ENCODE assay signal across 9 cellular contexts in the genomic region with DNA sequence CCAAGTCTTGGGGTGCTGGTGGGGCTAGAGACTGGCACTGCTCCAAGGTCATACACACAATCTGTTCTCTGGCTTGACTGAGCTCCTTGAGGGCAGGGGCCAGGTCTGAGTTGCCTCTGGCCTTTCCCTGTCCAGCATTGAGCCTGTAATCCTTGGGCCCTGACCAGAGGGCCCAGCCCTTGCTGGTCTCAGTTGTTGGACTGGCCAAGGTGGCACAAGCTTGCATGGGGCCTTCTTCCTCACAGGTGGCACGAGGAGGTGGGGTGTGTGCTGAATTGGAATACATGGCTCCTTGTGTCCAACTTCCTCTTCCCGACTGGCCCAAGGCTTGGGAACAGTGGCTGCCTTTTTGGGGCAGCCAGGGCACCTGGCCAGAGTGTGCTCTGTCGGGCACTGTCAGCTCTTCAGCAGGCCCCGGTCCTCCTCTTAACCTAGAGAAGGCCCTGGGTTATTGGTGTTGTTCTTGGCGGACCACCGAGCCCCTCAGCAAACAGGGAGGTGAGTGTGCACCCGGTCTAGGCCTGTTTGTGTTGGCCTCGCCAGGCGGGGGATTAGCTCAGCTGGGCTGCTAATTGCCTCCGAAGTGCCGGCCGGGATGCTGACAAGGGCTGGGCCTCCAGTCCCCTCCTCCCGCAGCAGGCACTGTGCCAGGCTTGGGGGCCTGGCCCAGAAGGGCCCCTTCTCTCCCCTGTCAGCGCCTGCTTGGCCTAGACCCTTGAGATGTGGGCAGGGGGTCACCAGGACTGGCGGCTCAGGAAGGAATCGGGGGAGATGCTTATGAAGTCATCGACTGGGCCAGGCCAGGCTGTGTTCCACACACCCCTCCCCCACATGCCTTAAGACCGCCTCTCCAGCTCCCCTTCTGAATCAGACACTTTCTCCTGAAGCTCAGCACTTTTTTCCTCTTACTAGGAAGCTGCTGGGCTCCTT. TPM values are rescaled to one million over a fixed set of nuclear protein-coding genes. Genes with fewer than 3 reads are reported as not detected.
DNase-seq lines count a peak whose midpoint lies in the region; ATAC-seq and TF ChIP-seq lines count a peak whose summit lies in the region.
"Had no signal": no experiment of that assay in that cellular context is flagged by ENCODE, and none has a peak within 500 bp of the region (broad histone marks: within the 10 kb centered on the region; RNA-seq: fewer than 3 reads in every experiment).

No MANE protein-coding gene starts in this region.

- intact Hi-C loops in activated CD8-positive, alpha-beta T cell treated with anti-CD3 and anti-CD28 coated beads for 36 hours (cut with micrococcal nuclease): no loop called here
- intact Hi-C loops in heart right ventricle (cut with DNase I): loop anchor here in 3 of 10 donors (5.0 to 10.0 kb wide), 3 partner anchors 158 to 303 kb away; no protein-coding TSS in a partner anchor

- H3K36me3 Mint-ChIP-seq in activated CD8-positive, alpha-beta T cell treated with anti-CD3 and anti-CD28 coated beads for 36 hours (ENCODE audit: low read depth): peaks cover 8% of the 10 kb centered on the region

- H3K36me3 ChIP-seq in heart right ventricle: peaks cover 0 to 68% (median 3%) of the 10 kb centered on the region in 9 donors
- H3K36me3 ChIP-seq in trophoblast cell (ENCODE audit: control insufficient read depth in 1 of 2, insufficient read depth in 2 of 2, low read length in 2 of 2): peaks cover 32 to 34% of the 10 kb centered on the region in 2 experiments

- no peak overlapping the region for H2BK12ac ChIP-seq in trophoblast cell (ENCODE audit: low read length)

- no peak overlapping the region for H4K91ac ChIP-seq in trophoblast cell (ENCODE audit: low read depth, low read length)

- DNase-seq in GM03348 (ENCODE audit: low spot score) (peak; percentile 51), heart right ventricle (peak in 1 of 2 donors; percentile 39), trophoblast cell (no peak), NCI-H1694 (lab: John Stamatoyannopoulos, UW) (no peak)
- no peak for DNase-seq in activated CD8-positive, alpha-beta T cell treated with anti-CD3 and anti-CD28 coated beads for 36 hours
- DNase-seq in effector CD8-positive, alpha-beta T cell (lab: John Stamatoyannopoulos, UW): no peak
- DNase-seq: activated CD4-positive, CD25-positive, alpha-beta regulatory T cell treated with anti-CD3 and anti-CD28 coated beads, Interleukin-2, amount 50 U/mL, for 72 hours had no signal

- no peak overlapping the region for H3K4me3 Mint-ChIP-seq in activated CD8-positive, alpha-beta T cell treated with anti-CD3 and anti-CD28 coated beads for 36 hours

- no peak overlapping the region for H4K8ac ChIP-seq in trophoblast cell (ENCODE audit: low read depth, low read length)

- H2AK5ac ChIP-seq in trophoblast cell (ENCODE audit: low read length): no peak overlapping the region

- no peak for ATAC-seq in activated CD8-positive, alpha-beta T cell treated with anti-CD3 and anti-CD28 coated beads for 36 hours
- ATAC-seq in heart right ventricle (peak in 7 of 8 donors; percentile 17 to 57 (median 39)), GM19351 (IDR thresholded peaks at IDR 0.05; ENCODE audit: unreplicated experiment) (no peak), GM21360 (IDR thresholded peaks at IDR 0.05; ENCODE audit: unreplicated experiment) (no peak)

- H3K27ac Mint-ChIP-seq in activated CD8-positive, alpha-beta T cell treated with anti-CD3 and anti-CD28 coated beads for 36 hours: peak overlapping the region; percentile 4

- H2BK5ac ChIP-seq in trophoblast cell (ENCODE audit: low read depth, low read length, poor library complexity): no peak overlapping the region

- peaks cover 14% of the 10 kb centered on the region for H3K4me1 Mint-ChIP-seq in activated CD8-positive, alpha-beta T cell treated with anti-CD3 and anti-CD28 coated beads for 36 hours (ENCODE audit: low read depth)

- H3K4me1 ChIP-seq in heart right ventricle: peaks cover 9 to 73% (median 44%) of the 10 kb centered on the region in 9 donors
- H3K4me1 ChIP-seq in trophoblast cell (ENCODE audit: control insufficient read depth in 1 of 2, insufficient read depth in 2 of 2, low read length in 2 of 2): peaks cover 33 to 34% of the 10 kb centered on the region in 2 experiments

- H3K4me2 ChIP-seq in trophoblast cell (ENCODE audit: low read length): no peak overlapping the region

- POLR2A ChIA-PET in activated CD8-positive, alpha-beta T cell treated with anti-CD3 and anti-CD28 coated beads for 36 hours (lab: Charles Lee): interaction anchor here (1.3 kb wide), 1 partner anchor 30 kb away, joined by 5 read pairs; no protein-coding TSS in a partner anchor

- H3K9me3 Mint-ChIP-seq in activated CD8-positive, alpha-beta T cell treated with anti-CD3 and anti-CD28 coated beads for 36 hours: no peaks in the 10 kb centered on the region

- H3K18ac ChIP-seq in trophoblast cell (ENCODE audit: low read length): peak overlapping the region; percentile 78

- CTCF ChIA-PET in activated CD8-positive, alpha-beta T cell treated with anti-CD3 and anti-CD28 coated beads for 36 hours (lab: Charles Lee): interaction anchor here (1.0 to 1.6 kb wide), 2 partner anchors 9 to 17 kb away, joined by 4 to 6 read pairs (median 4); no protein-coding TSS in a partner anchor

- H3K4ac ChIP-seq in trophoblast cell (ENCODE audit: low read depth, low read length): peak overlapping the region; percentile 21

- no peaks in the 10 kb centered on the region for H3K27me3 Mint-ChIP-seq in activated CD8-positive, alpha-beta T cell treated with anti-CD3 and anti-CD28 coated beads for 36 hours

- H3K79me1 ChIP-seq in trophoblast cell (ENCODE audit: low read length): peaks cover 4% of the 10 kb centered on the region

- H3K4me3 ChIP-seq in heart right ventricle (no peak overlapping the region), trophoblast cell (ENCODE audit: low read depth, low read length) (no peak overlapping the region)

- no peak overlapping the region for H3K23ac ChIP-seq in trophoblast cell (ENCODE audit: low read length)

- no peak overlapping the region for H4K12ac ChIP-seq in trophoblast cell (ENCODE audit: low read depth, low read length)

- H2AFZ ChIP-seq in trophoblast cell (ENCODE audit: insufficient read depth, low read length, poor library complexity): no peak overlapping the region

- 40 to 45% methylated on average over 18 of the region's 18 CpGs for WGBS in heart right ventricle, 2 donors
- no CpG with 5 or more reads among the region's 18 CpGs for WGBS in trophoblast cell (ENCODE audit: extremely low coverage, insufficient coverage, insufficient read length)

- peaks cover 6% of the 10 kb centered on the region for H3K79me2 ChIP-seq in trophoblast cell (ENCODE audit: control insufficient read depth, insufficient read depth, low read length, poor library complexity)

- H2BK120ac ChIP-seq in trophoblast cell (ENCODE audit: insufficient read depth, low read length, poor library complexity): no peak overlapping the region

- no peak for TF ChIP-seq CTCF in activated CD8-positive, alpha-beta T cell treated with anti-CD3 and anti-CD28 coated beads for 36 hours (IDR thresholded peaks at IDR 0.05)
- TF ChIP-seq CTCF in heart right ventricle (IDR thresholded peaks at IDR 0.05): no peak

- no peaks in the 10 kb centered on the region for H3K27me3 ChIP-seq in heart right ventricle
- H3K27me3 ChIP-seq in trophoblast cell (ENCODE audit: insufficient read depth, low read length): no peaks in the 10 kb centered on the region

- H3K14ac ChIP-seq in trophoblast cell (ENCODE audit: low read length): peak overlapping the region; percentile 31

- H3K9me3 ChIP-seq in heart right ventricle (no peaks in the 10 kb centered on the region), trophoblast cell (ENCODE audit: insufficient read depth, low read depth, low read length) (no peaks in the 10 kb centered on the region)

- H3K9ac ChIP-seq in trophoblast cell (ENCODE audit: low read length): no peak overlapping the region

- H3K27ac ChIP-seq in heart right ventricle (peak overlapping the region in 4 of 10 donors; percentile 1 to 48 (median 38)), trophoblast cell (ENCODE audit: low read depth, low read length) (peak overlapping the region; percentile 5)

RNA-seq across cellular contexts. Expression of gene WNT4, which starts 28.5 kb away (rescaled TPM):
- not detected for total RNA-seq in activated CD8-positive, alpha-beta T cell treated with anti-CD3 and anti-CD28 coated beads for 36 hours
- under 1 TPM in 1 of 10 donors, not detected in 9; 0.16 TPM for total RNA-seq in heart right ventricle
- polyA plus RNA-seq in heart right ventricle: under 1 TPM in 1 of 2 donors, not detected in 1; 0.06 TPM
- polyA plus RNA-seq in trophoblast cell (2013): 3.9 and 4.6 TPM in 2 replicates

Comparison
In these comparisons a context has a peak if more than half of its experiments do, and no peak if none do; other contexts are left out.
1. ATAC-seq: peak in heart right ventricle (7 of 8); none in activated CD8-positive, alpha-beta T cell treated with anti-CD3 and anti-CD28 coated beads for 36 hours (single experiment), GM19351 (single experiment) and GM21360 (single experiment).